ENCODE assay signal across 24 cellular contexts in genomic region chr5:91175708-91176107, GRCh38.
DNase-seq lines count a peak whose midpoint lies in the region; FAIRE-seq and TF ChIP-seq lines count a peak whose summit lies in the region.
"Had no signal": no experiment of that assay in that cellular context is flagged by ENCODE, and none has a peak within 500 bp of the region (broad histone marks: within the 10 kb centered on the region; RNA-seq: fewer than 3 reads in every experiment).

No MANE protein-coding gene starts in this region.

- H3K27me3 ChIP-seq in HAP-1 (ENCODE audit: low read depth) (no peaks in the 10 kb centered on the region), osteoblast (ENCODE audit: insufficient read depth, low read length) (no peaks in the 10 kb centered on the region)
- H3K27me3 ChIP-seq in effector memory CD4-positive, alpha-beta T cell (replicated peaks; ENCODE audit: control insufficient read depth, insufficient read depth, low read length, poor library complexity, severe bottlenecking) = no peaks in the 10 kb centered on the region
- H3K27me3 ChIP-seq: heart right ventricle, suprapubic skin had no signal

- TF ChIP-seq CTCF in GM12865 (IDR thresholded peaks at IDR 0.05; ENCODE audit: insufficient read depth, low read depth, low read length, missing control alignments) (no peak), osteoblast (IDR thresholded peaks at IDR 0.05; ENCODE audit: extremely low read depth, low read depth, low read length) (no peak)

- H3K9me3 ChIP-seq in HAP-1 (no peaks in the 10 kb centered on the region), osteoblast (ENCODE audit: low read depth, low read length) (no peaks in the 10 kb centered on the region)
- H3K9me3 ChIP-seq in effector memory CD4-positive, alpha-beta T cell (ENCODE audit: control insufficient read depth, low read length) = no peaks in the 10 kb centered on the region
- H3K9me3 ChIP-seq: heart right ventricle, left ventricle myocardium inferior, suprapubic skin had no signal

- DNase-seq in GM12865 (ENCODE audit: low read depth) (peak; percentile 10), HAP-1 (ENCODE audit: low spot score in 2 of 2) (peak; percentile 24 to 67), astrocyte of the hippocampus (ENCODE audit: low read depth, low spot score) (peak; percentile 10), osteoblast (ENCODE audit: insufficient read length, low spot score, missing footprints) (no peak), globus pallidus (ENCODE audit: low spot score) (no peak), NCI-H510A (lab: John Stamatoyannopoulos, UW) (no peak), urothelium cell line (ENCODE audit: low spot score) (no peak)
- DNase-seq in effector memory CD4-positive, alpha-beta T cell = no peak
- DNase-seq: activated CD4-positive, alpha-beta T cell treated with anti-CD3 and anti-CD28 coated beads for 1 hour; activated naive CD4-positive, alpha-beta T cell treated with anti-CD3 and anti-CD28 coated beads for 36 hours; activated T-cell treated with anti-CD3 and anti-CD28 coated beads, Interleukin-2, amount 50 U/mL, for 24 hours; anterior cingulate cortex; CD8-positive, alpha-beta T cell; DMS53; H9; heart right ventricle; left ventricle myocardium inferior; midbrain; NCI-H1417; NCI-H524 treated with DMSO at 0.1 percent for 48 hours; stimulated activated CD4-positive, alpha-beta T cell treated with anti-CD3 and anti-CD28 coated beads, Interleukin-15, amount 100 ng/mL, for 24 hours had no signal

- H3K4me1 ChIP-seq in HAP-1 (peaks cover 28% of the 10 kb centered on the region), osteoblast (ENCODE audit: insufficient read depth, low read length) (no peaks in the 10 kb centered on the region)
- no peaks in the 10 kb centered on the region for H3K4me1 ChIP-seq in effector memory CD4-positive, alpha-beta T cell (ENCODE audit: control insufficient read depth, insufficient read depth, low read length, poor library complexity, severe bottlenecking)

- H3K4me3 ChIP-seq in GM12865 (ENCODE audit: low read depth, low read length) = no peak overlapping the region
- H3K4me3 ChIP-seq in HAP-1 = no peak overlapping the region
- no peak overlapping the region for H3K4me3 ChIP-seq in osteoblast (ENCODE audit: insufficient read depth, low read length)
- H3K4me3 ChIP-seq in effector memory CD4-positive, alpha-beta T cell (ENCODE audit: insufficient read depth, low read depth, low read length, poor library complexity, severe bottlenecking) = no peak overlapping the region
- H3K4me3 ChIP-seq: heart right ventricle, left ventricle myocardium inferior, suprapubic skin had no signal

- no peak for FAIRE-seq in urothelium cell line (lab: Jason Lieb, UNC)
- FAIRE-seq: GM12891, HepG2 had no signal

- in situ Hi-C loops in HAP-1 (cut with MboI; ENCODE audit: low sequenced_read_pairs) = no loop called here

- no peaks in the 10 kb centered on the region for H3K36me3 ChIP-seq in HAP-1 (replicated peaks)
- H3K36me3 ChIP-seq in osteoblast (ENCODE audit: insufficient read depth, low read length) = no peaks in the 10 kb centered on the region
- H3K36me3 ChIP-seq in effector memory CD4-positive, alpha-beta T cell (ENCODE audit: control insufficient read depth, insufficient read depth, low read length) = no peaks in the 10 kb centered on the region
- H3K36me3 ChIP-seq: heart right ventricle, left ventricle myocardium inferior, suprapubic skin had no signal

- H2AFZ ChIP-seq in osteoblast (ENCODE audit: low read length) = peak overlapping the region; percentile 20

- no peaks in the 10 kb centered on the region for H4K20me1 ChIP-seq in osteoblast (ENCODE audit: insufficient read depth, low read length)

- H3K27ac ChIP-seq in osteoblast (ENCODE audit: low read depth, low read length) = no peak overlapping the region
- H3K27ac ChIP-seq in effector memory CD4-positive, alpha-beta T cell (ENCODE audit: insufficient read depth, low read length, poor library complexity, severe bottlenecking) = no peak overlapping the region
- H3K27ac ChIP-seq: left ventricle myocardium inferior, suprapubic skin had no signal

- no peak overlapping the region for H3K4me2 ChIP-seq in osteoblast (ENCODE audit: insufficient read depth, low read length)

- H3K79me2 ChIP-seq in osteoblast (ENCODE audit: insufficient read depth, low read length) = no peaks in the 10 kb centered on the region

Comparison
In these comparisons a context has a peak if more than half of its experiments do, and no peak if none do; other contexts are left out.
1. DNase-seq: peak in GM12865 (single experiment), HAP-1 (2 of 2) and astrocyte of the hippocampus (single experiment); none in osteoblast (single experiment), globus pallidus (single experiment), NCI-H510A (single experiment), effector memory CD4-positive, alpha-beta T cell (0 of 3) and urothelium cell line (single experiment).